16 cellular contexts compared by ENCODE assay signal in the genomic region with DNA sequence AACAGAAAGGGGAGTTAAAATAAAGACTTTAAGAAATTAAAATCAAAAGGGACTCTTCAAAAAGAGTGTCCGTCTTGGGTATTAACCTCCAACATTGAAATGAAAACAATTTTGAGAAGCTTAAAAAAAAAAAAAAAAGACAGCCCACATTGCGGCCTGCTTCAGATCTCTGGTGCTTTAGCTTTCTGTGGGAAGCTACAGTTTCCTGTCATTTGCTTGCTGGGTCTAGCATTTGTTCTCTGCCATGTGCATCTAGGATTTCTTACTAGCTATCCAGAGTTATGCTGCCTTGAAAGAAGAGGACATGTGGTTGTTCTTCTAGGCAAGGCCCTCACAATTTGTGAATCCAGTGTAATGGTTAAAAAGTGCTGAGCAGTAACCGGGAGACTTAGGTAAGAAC.
DNase-seq lines count a peak whose midpoint lies in the region; ATAC-seq and TF ChIP-seq lines count a peak whose summit lies in the region.
"Had no signal": no experiment of that assay in that cellular context is flagged by ENCODE, and none has a peak within 500 bp of the region (broad histone marks: within the 10 kb centered on the region; RNA-seq: fewer than 3 reads in every experiment).

No MANE protein-coding gene starts in this region.

- no peak overlapping the region for H3K9ac ChIP-seq in GM23248
- H3K9ac ChIP-seq in trophoblast cell (ENCODE audit: low read length), result no peak overlapping the region

- H3K4me3 ChIP-seq in GM23248, result no peak overlapping the region
- H3K4me3 ChIP-seq in trophoblast cell (ENCODE audit: low read depth, low read length), result no peak overlapping the region
- H3K4me3 ChIP-seq in ascending aorta, result no peak overlapping the region

- H3K27me3 ChIP-seq in GM23248 (replicated peaks; ENCODE audit: insufficient read depth) (no peaks in the 10 kb centered on the region), trophoblast cell (ENCODE audit: insufficient read depth, low read length) (no peaks in the 10 kb centered on the region), ascending aorta (no peaks in the 10 kb centered on the region)

- H3K4me2 ChIP-seq in GM23248 (ENCODE audit: unreplicated experiment), result no peak overlapping the region
- H3K4me2 ChIP-seq in trophoblast cell (ENCODE audit: low read length), result no peak overlapping the region

- CTCF ChIA-PET in activated CD8-positive, alpha-beta memory T cell treated with anti-CD3 and anti-CD28 coated beads, Interleukin-2, amount 10 ng/mL, durations not matched to agents 7 days and 5 days (lab: Charles Lee), result interaction anchor here (1.6 kb wide), 1 partner anchor 16 kb away, joined by 3 read pairs; no protein-coding TSS in a partner anchor

- no peak overlapping the region for H3K14ac ChIP-seq in trophoblast cell (ENCODE audit: low read length)

- no peak overlapping the region for H4K8ac ChIP-seq in trophoblast cell (ENCODE audit: low read depth, low read length)

- H3F3A ChIP-seq in GM23248 (ENCODE audit: insufficient read depth), result 0 out of 2 replicates have a peak, but pooled peaks cover 10% of the 10 kb centered on the region

- no peaks in the 10 kb centered on the region for H3K36me3 Mint-ChIP-seq in immature natural killer cell
- no peaks in the 10 kb centered on the region for H3K36me3 Mint-ChIP-seq in activated CD8-positive, alpha-beta memory T cell treated with anti-CD3 and anti-CD28 coated beads, Interleukin-2, amount 10 ng/mL, durations not matched to agents 7 days and 5 days

- no peak overlapping the region for H2BK120ac ChIP-seq in trophoblast cell (ENCODE audit: insufficient read depth, low read length, poor library complexity)

- no peaks in the 10 kb centered on the region for H4K20me1 ChIP-seq in GM23248 (ENCODE audit: insufficient read depth)

- no peak overlapping the region for H4K12ac ChIP-seq in trophoblast cell (ENCODE audit: low read depth, low read length)

- no peak overlapping the region for H4K91ac ChIP-seq in trophoblast cell (ENCODE audit: low read depth, low read length)

- no peaks in the 10 kb centered on the region for H3K4me1 Mint-ChIP-seq in immature natural killer cell
- no peaks in the 10 kb centered on the region for H3K4me1 Mint-ChIP-seq in activated CD8-positive, alpha-beta memory T cell treated with anti-CD3 and anti-CD28 coated beads, Interleukin-2, amount 10 ng/mL, durations not matched to agents 7 days and 5 days
- H3K4me1 Mint-ChIP-seq: B cell had no signal

- no peak overlapping the region for H3K23ac ChIP-seq in trophoblast cell (ENCODE audit: low read length)

- H3K27me3 Mint-ChIP-seq in immature natural killer cell (ENCODE audit: low read depth in 3 of 3), result peaks cover 0 to 2% (median 0%) of the 10 kb centered on the region in 3 donors
- H3K27me3 Mint-ChIP-seq in activated CD8-positive, alpha-beta memory T cell treated with anti-CD3 and anti-CD28 coated beads, Interleukin-2, amount 10 ng/mL, durations not matched to agents 7 days and 5 days, result no peaks in the 10 kb centered on the region
- H3K27me3 Mint-ChIP-seq: B cell had no signal

- H3K27ac Mint-ChIP-seq in immature natural killer cell, result no peak overlapping the region
- no peak overlapping the region for H3K27ac Mint-ChIP-seq in activated CD8-positive, alpha-beta memory T cell treated with anti-CD3 and anti-CD28 coated beads, Interleukin-2, amount 10 ng/mL, durations not matched to agents 7 days and 5 days
- H3K27ac Mint-ChIP-seq: B cell; CD4-positive, alpha-beta T cell had no signal

- H2AK5ac ChIP-seq in trophoblast cell (ENCODE audit: low read length), result no peak overlapping the region

- H3K18ac ChIP-seq in trophoblast cell (ENCODE audit: low read length), result no peak overlapping the region

- no peak overlapping the region for H3K4ac ChIP-seq in trophoblast cell (ENCODE audit: low read depth, low read length)

- no peaks in the 10 kb centered on the region for H3K9me2 ChIP-seq in GM23248 (ENCODE audit: insufficient read depth)

- WGBS in GM23248 (ENCODE audit: low coverage in 1 of 2, low lambda C conversion rate in 2 of 2, missing lambda C conversion rate in 2 of 2), 2 experiments, result 81 to 83% methylated on average over 3 of the region's 3 CpGs
- WGBS in trophoblast cell (ENCODE audit: extremely low coverage, insufficient coverage, insufficient read length), result no CpG with 5 or more reads among the region's 3 CpGs

- H3K79me2 ChIP-seq in GM23248 (ENCODE audit: insufficient read depth) (no peaks in the 10 kb centered on the region), trophoblast cell (ENCODE audit: control insufficient read depth, insufficient read depth, low read length, poor library complexity) (peaks cover 2% of the 10 kb centered on the region)

- DNase-seq in GM23248 (no peak), MV-4-11 (lab: John Stamatoyannopoulos, UW) (peak; percentile 31), left kidney (ENCODE audit: low read depth, low spot score) (peak; percentile 17), trophoblast cell (no peak), ascending aorta (ENCODE audit: low spot score in 2 of 2) (no peak), immature natural killer cell (no peak)
- no peak for DNase-seq in activated CD8-positive, alpha-beta memory T cell treated with anti-CD3 and anti-CD28 coated beads, Interleukin-2, amount 10 ng/mL, durations not matched to agents 7 days and 5 days
- DNase-seq: C1 segment of cervical spinal cord; CD4-positive, alpha-beta T cell; DMS153; DMS79 treated with DMSO at 0.1 percent for 48 hours; GDM1; HCEC 1CT; HFFc6 had no signal

- TF ChIP-seq CTCF in ascending aorta (IDR thresholded peaks at IDR 0.05), result no peak

- H3K4me1 ChIP-seq in GM23248 (ENCODE audit: insufficient read depth) (peaks cover 23% of the 10 kb centered on the region), trophoblast cell (ENCODE audit: control insufficient read depth in 1 of 2, insufficient read depth in 2 of 2, low read length in 2 of 2) (peaks cover 5 to 11% of the 10 kb centered on the region in 2 experiments), ascending aorta (peaks cover 0 to 7% of the 10 kb centered on the region in 2 donors)

- H3K9me3 ChIP-seq in GM23248 (ENCODE audit: low read depth), result no peaks in the 10 kb centered on the region
- no peaks in the 10 kb centered on the region for H3K9me3 ChIP-seq in trophoblast cell (ENCODE audit: insufficient read depth, low read depth, low read length)
- no peaks in the 10 kb centered on the region for H3K9me3 ChIP-seq in ascending aorta

- no peak overlapping the region for H3K4me3 Mint-ChIP-seq in immature natural killer cell
- no peak overlapping the region for H3K4me3 Mint-ChIP-seq in activated CD8-positive, alpha-beta memory T cell treated with anti-CD3 and anti-CD28 coated beads, Interleukin-2, amount 10 ng/mL, durations not matched to agents 7 days and 5 days
- H3K4me3 Mint-ChIP-seq: B cell; CD4-positive, alpha-beta T cell; HFFc6 had no signal

- peak overlapping the region; percentile 13 for H2BK12ac ChIP-seq in trophoblast cell (ENCODE audit: low read length)

- in situ Hi-C loops in GM23248 (cut with MboI), result no loop called here

- H3K36me3 ChIP-seq in GM23248 (ENCODE audit: low read depth), result no peaks in the 10 kb centered on the region
- H3K36me3 ChIP-seq in trophoblast cell (ENCODE audit: control insufficient read depth in 1 of 2, insufficient read depth in 2 of 2, low read length in 2 of 2), result no peaks in the 10 kb centered on the region
- H3K36me3 ChIP-seq in ascending aorta, result no peaks in the 10 kb centered on the region

- no peak overlapping the region for H2BK5ac ChIP-seq in trophoblast cell (ENCODE audit: low read depth, low read length, poor library complexity)

- H2AFZ ChIP-seq in GM23248, result 0 out of 2 replicates have a peak overlapping the region, but pooled peaks have one; percentile 75
- H2AFZ ChIP-seq in trophoblast cell (ENCODE audit: insufficient read depth, low read length, poor library complexity), result no peak overlapping the region

- ATAC-seq in activated CD8-positive, alpha-beta memory T cell treated with anti-CD3 and anti-CD28 coated beads, Interleukin-2, amount 10 ng/mL, durations not matched to agents 7 days and 5 days, result no peak
- ATAC-seq: HepG2 had no signal

- no peak overlapping the region for H3K27ac ChIP-seq in GM23248
- no peak overlapping the region for H3K27ac ChIP-seq in trophoblast cell (ENCODE audit: low read depth, low read length)
- no peak overlapping the region for H3K27ac ChIP-seq in ascending aorta

- intact Hi-C loops in ascending aorta (cut with DNase I), result no loop called here

- H3K79me1 ChIP-seq in trophoblast cell (ENCODE audit: low read length), result peaks cover 12% of the 10 kb centered on the region

- no peaks in the 10 kb centered on the region for H3K9me3 Mint-ChIP-seq in immature natural killer cell
- H3K9me3 Mint-ChIP-seq in activated CD8-positive, alpha-beta memory T cell treated with anti-CD3 and anti-CD28 coated beads, Interleukin-2, amount 10 ng/mL, durations not matched to agents 7 days and 5 days (ENCODE audit: low read depth), result no peaks in the 10 kb centered on the region
- H3K9me3 Mint-ChIP-seq: HFFc6 had no signal

Comparison
In these comparisons a context has a peak if more than half of its experiments do, and no peak if none do; other contexts are left out.
1. DNase-seq: peak in MV-4-11 (single experiment) and left kidney (single experiment); none in GM23248 (single experiment), trophoblast cell (0 of 2), ascending aorta (0 of 2), immature natural killer cell (0 of 3) and activated CD8-positive, alpha-beta memory T cell treated with anti-CD3 and anti-CD28 coated beads, Interleukin-2, amount 10 ng/mL, durations not matched to agents 7 days and 5 days (single experiment).